In the genomic region with DNA sequence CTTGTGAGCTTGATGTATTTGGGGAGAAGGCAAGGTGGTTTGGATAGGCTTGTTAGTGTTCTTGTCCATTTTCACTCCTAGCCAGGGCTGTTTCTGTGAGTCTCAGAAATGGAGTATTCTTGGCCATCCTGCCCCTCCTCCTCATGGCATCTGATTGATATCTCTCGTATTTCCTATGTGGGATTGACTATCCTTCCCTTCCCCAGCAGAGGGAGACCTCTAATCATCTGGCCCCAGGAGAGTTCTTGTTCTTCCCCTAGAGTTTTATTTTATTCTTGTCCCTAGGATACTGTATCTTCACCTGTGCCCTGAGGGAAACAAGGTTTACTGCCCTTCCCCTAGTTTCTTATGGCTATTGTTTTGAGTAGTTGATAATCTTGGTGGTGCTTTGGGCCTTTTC, we compare ENCODE assay signal across 10 cellular contexts.
DNase-seq lines count a peak whose midpoint lies in the region; ATAC-seq and TF ChIP-seq lines count a peak whose summit lies in the region.
"Had no signal": no experiment of that assay in that cellular context is flagged by ENCODE, and none has a peak within 500 bp of the region (broad histone marks: within the 10 kb centered on the region; RNA-seq: fewer than 3 reads in every experiment).

No MANE protein-coding gene starts in this region.

- TF ChIP-seq POLR2A in sigmoid colon (IDR thresholded peaks at IDR 0.05) = no peak

- peaks cover 0 to 10% (median 0%) of the 10 kb centered on the region in 4 donors for H3K4me1 ChIP-seq in sigmoid colon

- WGBS in sigmoid colon, 2 donors = 65 to 82% methylated on average over 1 of the region's 1 CpG

- intact Hi-C loops in sigmoid colon (cut with DNase I) = no loop called here

- H3K27ac ChIP-seq in sigmoid colon = no peak overlapping the region

- H3K36me3 ChIP-seq in sigmoid colon = peaks cover 0 to 20% (median 0%) of the 10 kb centered on the region in 4 donors

- H3K27me3 ChIP-seq in sigmoid colon = no peaks in the 10 kb centered on the region

- peaks cover 0 to 6% (median 0%) of the 10 kb centered on the region in 4 donors for H3K9me3 ChIP-seq in sigmoid colon

- no peak for ATAC-seq in HG02610 (IDR thresholded peaks at IDR 0.05; ENCODE audit: unreplicated experiment)

- H3K4me3 ChIP-seq in sigmoid colon = no peak overlapping the region

- no peak for TF ChIP-seq CTCF in sigmoid colon (IDR thresholded peaks at IDR 0.05)

- DNase-seq in DMS 273 (lab: John Stamatoyannopoulos, UW; ENCODE audit: unreplicated experiment) = peak; percentile 29
- DNase-seq in DMS 273 treated with DMSO at 0.1 percent for 48 hours (lab: John Stamatoyannopoulos, UW) = no peak
- DNase-seq in NCI-H2227 (lab: John Stamatoyannopoulos, UW; ENCODE audit: unreplicated experiment) = peak; percentile 40
- peak; percentile 63 for DNase-seq in dermis blood vessel endothelial cell
- DNase-seq in non-pigmented ciliary epithelial cell (ENCODE audit: low read depth) = peak; percentile 14
- no peak for DNase-seq in putamen (ENCODE audit: low spot score)
- no peak for DNase-seq in sigmoid colon
- DNase-seq: stimulated activated CD4-positive, alpha-beta T cell treated with anti-CD3 and anti-CD28 coated beads, Interleukin-4, amount 100 ng/mL, for 1 hour; T-helper 2 cell had no signal

- no peak for TF ChIP-seq EP300 in sigmoid colon (IDR thresholded peaks at IDR 0.05)

Comparison
In these comparisons a context has a peak if more than half of its experiments do, and no peak if none do; other contexts are left out.
1. DNase-seq: peak in DMS 273 (single experiment), NCI-H2227 (single experiment), dermis blood vessel endothelial cell (single experiment) and non-pigmented ciliary epithelial cell (single experiment); none in DMS 273 treated with DMSO at 0.1 percent for 48 hours (single experiment), putamen (single experiment) and sigmoid colon (single experiment).